ENCODE assay signal across 27 cellular contexts in genomic region chr10:123703195-123703790, GRCh38. TPM values are rescaled to one million over a fixed set of nuclear protein-coding genes. Genes with fewer than 3 reads are reported as not detected.
A peak's percentile ranks its signal among the peaks of the same experiment; 100 is the strongest.
DNase-seq lines count a peak whose midpoint lies in the region; ATAC-seq and TF ChIP-seq lines count a peak whose summit lies in the region.
"Had no signal": no experiment of that assay in that cellular context is flagged by ENCODE, and none has a peak within 500 bp of the region (broad histone marks: within the 10 kb centered on the region; RNA-seq: fewer than 3 reads in every experiment).

No MANE protein-coding gene starts in this region.

- H3K27ac ChIP-seq in DND-41 (ENCODE audit: low read length) (peak overlapping the region; percentile 94), endodermal cell (ENCODE audit: low read depth, low read length) (no peak overlapping the region), esophagus squamous epithelium (no peak overlapping the region)
- H3K27ac ChIP-seq: A549; BLaER1 treated with 17β-estradiol and CSF1 and Interleukin-3, amounts not matched to agents 10 nM and 100 nM; SJSA1 had no signal

- H3K9me3 ChIP-seq in DND-41 (ENCODE audit: insufficient read depth, low read length, severe bottlenecking) (no peaks in the 10 kb centered on the region), endodermal cell (ENCODE audit: control insufficient read depth, low read length) (no peaks in the 10 kb centered on the region), esophagus squamous epithelium (no peaks in the 10 kb centered on the region)
- H3K9me3 ChIP-seq: A549; BLaER1 treated with 17β-estradiol and CSF1 and Interleukin-3, amounts not matched to agents 10 nM and 100 nM; MG63; SJSA1 had no signal

- DNase-seq in DND-41, result no peak
- peak; percentile 58 for DNase-seq in H7
- peak; percentile 64 for DNase-seq in NCI-H510A treated with DMSO at 0.1 percent for 48 hours (lab: John Stamatoyannopoulos, UW)
- peak; percentile 46 for DNase-seq in endodermal cell
- no peak for DNase-seq in esophagus squamous epithelium (lab: John Stamatoyannopoulos, UW)
- no peak for DNase-seq in dedifferentiated amniotic fluid mesenchymal stem cell (ENCODE audit: extremely low spot score)
- DNase-seq in cortex of kidney (lab: John Stamatoyannopoulos, UW), result no peak
- DNase-seq: AML-193; CD4-positive, alpha-beta memory T cell; COR-L47; DMS79 treated with DMSO at 0.1 percent for 48 hours; IMR-90; KG1; MG63; NCI-H1105 treated with DMSO at 0.1 percent for 48 hours; NCI-H146; NCI-H2029 treated with DMSO at 0.1 percent for 48 hours; NCI-H345; NCI-H524 treated with DMSO at 0.1 percent for 48 hours; NCI-H774; T-cell had no signal

- H3K9ac ChIP-seq in DND-41 (ENCODE audit: low read depth, low read length), result peak overlapping the region; percentile 49
- no peak overlapping the region for H3K9ac ChIP-seq in endodermal cell (ENCODE audit: extremely low read depth, low read length, poor library complexity, severe bottlenecking)
- H3K9ac ChIP-seq: BLaER1 treated with 17β-estradiol and CSF1 and Interleukin-3, amounts not matched to agents 10 nM and 100 nM had no signal

- H3K4me2 ChIP-seq in DND-41 (ENCODE audit: insufficient read depth, low read length), result no peak overlapping the region; the same call in 1 of the 2 replicates
- H3K4me2 ChIP-seq: A549; BLaER1 treated with 17β-estradiol and CSF1 and Interleukin-3, amounts not matched to agents 10 nM and 100 nM had no signal

- no peak for ATAC-seq in DND-41 (ENCODE audit: insufficient read depth, low read depth)
- no peak for ATAC-seq in activated T-helper 17 cell treated with anti-CD3 and anti-CD28 coated beads, Interleukin-2, amount 50 U/mL, for 72 hours (replicated peaks)
- ATAC-seq: A549, T-cell had no signal

- H3K36me3 ChIP-seq in DND-41 (ENCODE audit: insufficient read depth, low read length), result no peaks in the 10 kb centered on the region
- H3K36me3 ChIP-seq in H7 (replicated peaks; ENCODE audit: control insufficient read depth, insufficient read depth, low read length), result no peaks in the 10 kb centered on the region
- H3K36me3 ChIP-seq in endodermal cell (ENCODE audit: control insufficient read depth, insufficient read depth, low read length), result no peaks in the 10 kb centered on the region
- no peaks in the 10 kb centered on the region for H3K36me3 ChIP-seq in esophagus squamous epithelium
- H3K36me3 ChIP-seq: BLaER1 treated with 17β-estradiol and CSF1 and Interleukin-3, amounts not matched to agents 10 nM and 100 nM; MG63; SJSA1 had no signal

- no peaks in the 10 kb centered on the region for H3K79me2 ChIP-seq in DND-41 (ENCODE audit: insufficient read depth, low read length)

- no peak overlapping the region for H3K4me3 Mint-ChIP-seq in endodermal cell
- H3K4me3 Mint-ChIP-seq in activated T-helper 17 cell treated with anti-CD3 and anti-CD28 coated beads, Interleukin-2, amount 50 U/mL, for 72 hours, result no peak overlapping the region
- H3K4me3 Mint-ChIP-seq: CD4-positive, alpha-beta memory T cell; T-cell had no signal

- no peak overlapping the region for H3K27ac Mint-ChIP-seq in endodermal cell
- H3K27ac Mint-ChIP-seq in activated T-helper 17 cell treated with anti-CD3 and anti-CD28 coated beads, Interleukin-2, amount 50 U/mL, for 72 hours, result no peak overlapping the region
- H3K27ac Mint-ChIP-seq: T-cell had no signal

- H4K20me1 ChIP-seq in DND-41 (ENCODE audit: insufficient read depth, low read length), result no peaks in the 10 kb centered on the region
- H4K20me1 ChIP-seq: BLaER1 treated with 17β-estradiol and CSF1 and Interleukin-3, amounts not matched to agents 10 nM and 100 nM had no signal

- no peaks in the 10 kb centered on the region for H3K9me3 Mint-ChIP-seq in endodermal cell
- H3K9me3 Mint-ChIP-seq in activated T-helper 17 cell treated with anti-CD3 and anti-CD28 coated beads, Interleukin-2, amount 50 U/mL, for 72 hours, result no peaks in the 10 kb centered on the region
- H3K9me3 Mint-ChIP-seq: CD4-positive, alpha-beta memory T cell; T-cell had no signal

- peaks cover 71% of the 10 kb centered on the region for H3K4me1 ChIP-seq in DND-41 (ENCODE audit: insufficient read depth, low read length)
- H3K4me1 ChIP-seq in endodermal cell (ENCODE audit: control insufficient read depth, insufficient read depth, low read length), result no peaks in the 10 kb centered on the region
- H3K4me1 ChIP-seq in esophagus squamous epithelium, result no peaks in the 10 kb centered on the region
- H3K4me1 ChIP-seq: A549; BLaER1 treated with 17β-estradiol and CSF1 and Interleukin-3, amounts not matched to agents 10 nM and 100 nM; SJSA1 had no signal

- intact Hi-C loops in esophagus squamous epithelium (cut with DNase I), result no loop called here

- no peak overlapping the region for H3K4me3 ChIP-seq in DND-41 (ENCODE audit: low read depth in 1 of 2, low read length in 2 of 2)
- no peak overlapping the region for H3K4me3 ChIP-seq in H7 (ENCODE audit: insufficient read depth, low read depth, low read length)
- no peak overlapping the region for H3K4me3 ChIP-seq in endodermal cell (ENCODE audit: low read length)
- no peak overlapping the region for H3K4me3 ChIP-seq in esophagus squamous epithelium
- H3K4me3 ChIP-seq: A549; BLaER1 treated with 17β-estradiol and CSF1 and Interleukin-3, amounts not matched to agents 10 nM and 100 nM; MG63; SJSA1 had no signal

- TF ChIP-seq CTCF in DND-41 (IDR thresholded peaks at IDR 0.05; ENCODE audit: borderline replicate concordance, extremely low read depth, low read length, poor library complexity, severe bottlenecking) (no peak), endodermal cell (conservative IDR thresholded peaks at IDR 0.05) (peak; percentile 43), esophagus squamous epithelium (IDR thresholded peaks at IDR 0.05) (no peak)

- 83 to 94% methylated on average over 2 to 6 of the region's 6 CpGs for WGBS in endodermal cell (ENCODE audit: insufficient coverage in 1 of 2, insufficient read length in 1 of 2), 2 experiments
- WGBS in esophagus squamous epithelium, 2 donors, result 60 to 68% methylated on average over 4 to 5 of the region's 6 CpGs

- H3K27me3 ChIP-seq in DND-41 (ENCODE audit: insufficient read depth, low read length, poor library complexity) (no peaks in the 10 kb centered on the region), H7 (ENCODE audit: control insufficient read depth, insufficient read depth, low read length) (no peaks in the 10 kb centered on the region; the same call in 1 of the 2 replicates), endodermal cell (ENCODE audit: control insufficient read depth, insufficient read depth, low read length, poor library complexity, severe bottlenecking) (no peaks in the 10 kb centered on the region), esophagus squamous epithelium (no peaks in the 10 kb centered on the region)
- H3K27me3 ChIP-seq: BLaER1 treated with 17β-estradiol and CSF1 and Interleukin-3, amounts not matched to agents 10 nM and 100 nM; MG63; SJSA1 had no signal

- no peaks in the 10 kb centered on the region for H3K36me3 Mint-ChIP-seq in endodermal cell (ENCODE audit: low read depth)
- no peaks in the 10 kb centered on the region for H3K36me3 Mint-ChIP-seq in activated T-helper 17 cell treated with anti-CD3 and anti-CD28 coated beads, Interleukin-2, amount 50 U/mL, for 72 hours (ENCODE audit: low read depth)
- H3K36me3 Mint-ChIP-seq: CD4-positive, alpha-beta memory T cell; T-cell had no signal

- peaks cover 2% of the 10 kb centered on the region for H3K4me1 Mint-ChIP-seq in endodermal cell
- H3K4me1 Mint-ChIP-seq in activated T-helper 17 cell treated with anti-CD3 and anti-CD28 coated beads, Interleukin-2, amount 50 U/mL, for 72 hours, result no peaks in the 10 kb centered on the region
- H3K4me1 Mint-ChIP-seq: CD4-positive, alpha-beta memory T cell; T-cell had no signal

- no peak for TF ChIP-seq POLR2A in esophagus squamous epithelium (IDR thresholded peaks at IDR 0.05)

- peak overlapping the region; percentile 5 for H2AFZ ChIP-seq in DND-41 (ENCODE audit: low read depth, low read length)

- H3K27me3 Mint-ChIP-seq in endodermal cell (ENCODE audit: insufficient read depth), result peaks cover 4% of the 10 kb centered on the region
- peaks cover 11% of the 10 kb centered on the region for H3K27me3 Mint-ChIP-seq in activated T-helper 17 cell treated with anti-CD3 and anti-CD28 coated beads, Interleukin-2, amount 50 U/mL, for 72 hours

RNA-seq across cellular contexts. Expression of gene GPR26, which starts 37.1 kb away (rescaled TPM):
- total RNA-seq in H7 (2014; rRNA removed; shearing (Covaris generic)), result 0.03 and 0.07 TPM in 2 replicates
- total RNA-seq in endodermal cell (not detected), esophagus squamous epithelium (not detected)
- polyA plus RNA-seq in endodermal cell (2013, experiment 1 of 2), result not detected
- not detected for polyA plus RNA-seq in endodermal cell (2013, experiment 2 of 2)
- total RNA-seq in activated T-helper 17 cell treated with anti-CD3 and anti-CD28 coated beads, Interleukin-2, amount 50 U/mL, for 72 hours, result not detected
- total RNA-seq: CD4-positive, alpha-beta memory T cell; H4; IMR-90; SJSA1; T-cell; T-helper 2 cell treated with Interferon-gamma antibody and Interleukin-4, amounts not matched to agents 100 ng/mL and 5 ng/mL, for 36 hours had no signal
- polyA plus RNA-seq: A549; CD4-positive, alpha-beta memory T cell; IMR-90 had no signal

Comparison
In these comparisons a context has a peak if more than half of its experiments do, and no peak if none do; other contexts are left out.
1. DNase-seq: peak in H7 (single experiment), NCI-H510A treated with DMSO at 0.1 percent for 48 hours (single experiment) and endodermal cell (single experiment); none in DND-41 (single experiment), esophagus squamous epithelium (single experiment), dedifferentiated amniotic fluid mesenchymal stem cell (single experiment) and cortex of kidney (single experiment).